29 cellular contexts compared by ENCODE assay signal in the genomic region with DNA sequence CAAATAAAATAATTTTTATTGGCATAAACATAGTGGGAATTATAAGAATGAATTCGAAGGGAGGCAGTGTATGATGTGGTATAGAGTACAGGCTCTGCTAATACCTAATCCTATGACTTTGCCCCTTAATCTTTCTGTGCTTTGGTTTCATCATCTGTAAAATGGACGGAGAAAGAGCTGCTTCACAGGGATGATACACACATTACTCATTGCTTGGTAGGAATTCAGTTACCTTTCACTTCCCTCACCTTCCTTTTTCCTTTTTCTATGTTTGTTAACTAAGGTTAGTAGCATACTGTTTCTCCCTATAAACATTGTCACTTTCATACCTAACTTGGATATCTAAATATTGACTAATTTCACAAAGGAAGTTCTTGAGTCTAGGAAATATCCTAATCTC. TPM values are rescaled to one million over a fixed set of nuclear protein-coding genes. Genes with fewer than 3 reads are reported as not detected.
DNase-seq lines count a peak whose midpoint lies in the region; ATAC-seq, FAIRE-seq and TF ChIP-seq lines count a peak whose summit lies in the region.
"Had no signal": no experiment of that assay in that cellular context is flagged by ENCODE, and none has a peak within 500 bp of the region (broad histone marks: within the 10 kb centered on the region; RNA-seq: fewer than 3 reads in every experiment).

No MANE protein-coding gene starts in this region.

- no peak for TF ChIP-seq CTCF in bronchial epithelial cell (IDR thresholded peaks at IDR 0.05; ENCODE audit: insufficient read depth, low read length, severe bottlenecking)

- no peak for ATAC-seq in HG03139 (IDR thresholded peaks at IDR 0.05; ENCODE audit: unreplicated experiment)
- no peak for ATAC-seq in GM18519 (IDR thresholded peaks at IDR 0.05; ENCODE audit: low FRiP score, unreplicated experiment)
- ATAC-seq: K562, Panc1, Right ventricle myocardium inferior, T-cell had no signal

- no peaks in the 10 kb centered on the region for H3K27me3 ChIP-seq in bronchial epithelial cell (ENCODE audit: control insufficient read depth, insufficient read depth, low read length)
- H3K27me3 ChIP-seq: BLaER1 treated with 17β-estradiol and CSF1 and Interleukin-3, amounts not matched to agents 10 nM and 100 nM; SJCRH30 had no signal

- FAIRE-seq in RCC 7860 (lab: Jason Lieb, UNC) (peak; percentile 38), bronchial epithelial cell (lab: Jason Lieb, UNC) (no peak)
- FAIRE-seq: A204.1, D721Med, GM18507, HTR-8/SVneo, K562 had no signal

- DNase-seq in HPDE6-E6E7 (ENCODE audit: extremely low spot score) (peak; percentile 4), RCC 7860 (ENCODE audit: low spot score) (peak; percentile 45), bronchial epithelial cell (ENCODE audit: low read depth) (peak; percentile 78), kidney tubule cell (ENCODE audit: low spot score) (peak; percentile 74), activated gamma-delta T cell treated with Interleukin-2 at 50 U/mL for 16 hours (no peak)
- DNase-seq: AML-193; CD4-positive, alpha-beta T cell; GM23248; H9; Kasumi-1; MV-4-11; NCI-H1105 treated with DMSO at 0.1 percent for 48 hours; NCI-H146; NCI-H1930; NCI-H2107; NCI-H446; SJCRH30; T-cell had no signal

- no peaks in the 10 kb centered on the region for H3K36me3 ChIP-seq in bronchial epithelial cell (ENCODE audit: control insufficient read depth, insufficient read depth, low read length)
- H3K36me3 ChIP-seq: BLaER1 treated with 17β-estradiol and CSF1 and Interleukin-3, amounts not matched to agents 10 nM and 100 nM; SJCRH30 had no signal

- H3K4me3 ChIP-seq in bronchial epithelial cell (ENCODE audit: low read depth, low read length) = no peak overlapping the region
- H3K4me3 ChIP-seq: BLaER1 treated with 17β-estradiol and CSF1 and Interleukin-3, amounts not matched to agents 10 nM and 100 nM; GM23248; K562; SJCRH30 had no signal

RNA-seq across cellular contexts. Expression of a gene that starts 36.2 kb away (rescaled TPM):
- under 0.01 and 0.64 TPM in 2 replicates for total RNA-seq in bronchial epithelial cell
- total RNA-seq: G401, H9 had no signal
